Comparison of ENCODE assay signal across 1 cellular context in the genomic region with DNA sequence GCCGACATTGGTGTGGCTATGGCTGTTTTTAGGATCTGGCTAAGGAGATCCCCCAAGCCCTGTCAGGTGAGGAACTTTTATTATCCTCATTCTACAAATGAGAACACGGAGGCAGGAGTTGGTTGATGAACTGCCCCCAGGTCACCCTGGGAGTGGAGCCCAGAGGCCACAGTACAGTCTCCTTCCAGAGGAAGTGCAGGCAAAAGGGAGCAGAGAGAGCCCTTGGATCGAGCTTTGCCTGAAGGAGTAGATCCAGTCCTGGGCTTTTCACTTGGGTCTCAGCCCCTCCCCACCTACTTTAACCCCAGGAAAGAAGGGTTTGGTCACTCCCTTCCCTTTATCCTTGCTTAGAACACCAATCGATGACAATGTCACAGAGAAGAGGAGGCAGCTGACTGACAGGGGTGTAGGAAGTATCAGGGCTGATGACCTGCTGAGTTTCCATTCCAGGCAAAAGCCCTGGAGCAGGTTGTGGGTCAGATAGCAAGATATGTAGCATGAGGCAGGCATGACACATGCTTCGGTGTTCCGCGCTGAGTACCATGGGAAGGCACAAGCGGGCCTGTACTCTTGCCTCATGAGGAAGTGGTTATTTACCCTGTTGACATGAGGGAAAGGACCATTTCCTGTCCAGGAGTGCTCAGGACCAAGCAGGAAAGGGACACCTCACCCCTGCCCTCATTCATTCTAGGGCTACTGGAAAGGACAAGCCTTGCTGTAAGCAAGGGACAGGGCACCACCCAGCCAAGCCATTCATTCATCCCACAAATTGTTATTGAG.
TF ChIP-seq lines count a peak whose summit lies in the region.

No MANE protein-coding gene starts in this region.

TF ChIP-seq in WTC11, 78 proteins besides CTCF, POLR2A, EP300 and RAD21 (continued from another document):
- TF ChIP-seq, protein P1, sequence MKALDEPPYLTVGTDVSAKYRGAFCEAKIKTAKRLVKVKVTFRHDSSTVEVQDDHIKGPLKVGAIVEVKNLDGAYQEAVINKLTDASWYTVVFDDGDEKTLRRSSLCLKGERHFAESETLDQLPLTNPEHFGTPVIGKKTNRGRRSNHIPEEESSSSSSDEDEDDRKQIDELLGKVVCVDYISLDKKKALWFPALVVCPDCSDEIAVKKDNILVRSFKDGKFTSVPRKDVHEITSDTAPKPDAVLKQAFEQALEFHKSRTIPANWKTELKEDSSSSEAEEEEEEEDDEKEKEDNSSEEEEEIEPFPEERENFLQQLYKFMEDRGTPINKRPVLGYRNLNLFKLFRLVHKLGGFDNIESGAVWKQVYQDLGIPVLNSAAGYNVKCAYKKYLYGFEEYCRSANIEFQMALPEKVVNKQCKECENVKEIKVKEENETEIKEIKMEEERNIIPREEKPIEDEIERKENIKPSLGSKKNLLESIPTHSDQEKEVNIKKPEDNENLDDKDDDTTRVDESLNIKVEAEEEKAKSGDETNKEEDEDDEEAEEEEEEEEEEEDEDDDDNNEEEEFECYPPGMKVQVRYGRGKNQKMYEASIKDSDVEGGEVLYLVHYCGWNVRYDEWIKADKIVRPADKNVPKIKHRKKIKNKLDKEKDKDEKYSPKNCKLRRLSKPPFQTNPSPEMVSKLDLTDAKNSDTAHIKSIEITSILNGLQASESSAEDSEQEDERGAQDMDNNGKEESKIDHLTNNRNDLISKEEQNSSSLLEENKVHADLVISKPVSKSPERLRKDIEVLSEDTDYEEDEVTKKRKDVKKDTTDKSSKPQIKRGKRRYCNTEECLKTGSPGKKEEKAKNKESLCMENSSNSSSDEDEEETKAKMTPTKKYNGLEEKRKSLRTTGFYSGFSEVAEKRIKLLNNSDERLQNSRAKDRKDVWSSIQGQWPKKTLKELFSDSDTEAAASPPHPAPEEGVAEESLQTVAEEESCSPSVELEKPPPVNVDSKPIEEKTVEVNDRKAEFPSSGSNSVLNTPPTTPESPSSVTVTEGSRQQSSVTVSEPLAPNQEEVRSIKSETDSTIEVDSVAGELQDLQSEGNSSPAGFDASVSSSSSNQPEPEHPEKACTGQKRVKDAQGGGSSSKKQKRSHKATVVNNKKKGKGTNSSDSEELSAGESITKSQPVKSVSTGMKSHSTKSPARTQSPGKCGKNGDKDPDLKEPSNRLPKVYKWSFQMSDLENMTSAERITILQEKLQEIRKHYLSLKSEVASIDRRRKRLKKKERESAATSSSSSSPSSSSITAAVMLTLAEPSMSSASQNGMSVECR (CRISPR knock-in tag; IDR thresholded peaks at IDR 0.05; ENCODE audit: borderline replicate concordance) = no peak
- TF ChIP-seq MXD4 (CRISPR knock-in tag; IDR thresholded peaks at IDR 0.05; ENCODE audit: borderline replicate concordance) (no peak), ZNF232 (CRISPR knock-in tag; IDR thresholded peaks at IDR 0.05) (no peak), TEAD1 (CRISPR knock-in tag; IDR thresholded peaks at IDR 0.05) (no peak), ZNF121 (CRISPR knock-in tag; IDR thresholded peaks at IDR 0.05) (no peak), JUN (CRISPR knock-in tag; IDR thresholded peaks at IDR 0.05) (no peak), PRRX2 (CRISPR knock-in tag; IDR thresholded peaks at IDR 0.05) (no peak)
- TF ChIP-seq, protein P2, sequence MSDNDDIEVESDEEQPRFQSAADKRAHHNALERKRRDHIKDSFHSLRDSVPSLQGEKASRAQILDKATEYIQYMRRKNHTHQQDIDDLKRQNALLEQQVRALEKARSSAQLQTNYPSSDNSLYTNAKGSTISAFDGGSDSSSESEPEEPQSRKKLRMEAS (CRISPR knock-in tag; IDR thresholded peaks at IDR 0.05) = no peak
